ENCODE assay signal across 8 cellular contexts in genomic region chr6:42879372-42880239, GRCh38. TPM values are rescaled to one million over a fixed set of nuclear protein-coding genes. Genes with fewer than 3 reads are reported as not detected.
DNase-seq lines count a peak whose midpoint lies in the region; ATAC-seq, FAIRE-seq and TF ChIP-seq lines count a peak whose summit lies in the region.

Gene RPL7L1 (plus strand): TSS chr6:42879616. CDS start chr6:42879911, 295 bp downstream.

- H2AK5ac ChIP-seq in H1 (ENCODE audit: low read depth, low read length) (peak within 1 kb of the TSS; percentile 7; the same call in 1 of the 2 replicates), mesendoderm (ENCODE audit: low read length) (no peak within 1 kb of the TSS)

- no peak within 1 kb of the TSS for H3K23ac ChIP-seq in H1 (ENCODE audit: insufficient read length)
- no peak within 1 kb of the TSS for H3K23ac ChIP-seq in mesendoderm (ENCODE audit: low read length)

- peak within 1 kb of the TSS; percentile 91 for H2BK120ac ChIP-seq in H1 (replicated peaks; ENCODE audit: low read depth, low read length)
- no peak within 1 kb of the TSS for H2BK120ac ChIP-seq in mesendoderm (ENCODE audit: low read depth, low read length)

- peak; percentile 80 for DNase-seq in COR-L47 (lab: John Stamatoyannopoulos, UW)
- peak; percentile 91 for DNase-seq in HT-29 (ENCODE audit: low spot score)
- peak; percentile 92 for DNase-seq in NOMO-1 treated with DMSO at 0.1 percent for 48 hours (lab: John Stamatoyannopoulos, UW; ENCODE audit: unreplicated experiment)
- peak; percentile 63 to 77 for DNase-seq in activated CD8-positive, alpha-beta memory T cell treated with anti-CD3 and anti-CD28 coated beads for 4 hours (ENCODE audit: low read depth in 2 of 2)
- DNase-seq in H1 (ENCODE audit: low read depth in 1 of 2, low spot score in 2 of 2): peak in 1 of 2 experiments; percentile 85
- DNase-seq in mesendoderm: peak; percentile 94
- DNase-seq in stimulated activated CD8-positive, alpha-beta memory T cell treated with anti-CD3 and anti-CD28 coated beads, Interleukin-15, amount 100 ng/mL, for 1 hour (ENCODE audit: low read depth): peak; percentile 51

- peaks cover 15 to 30% (median 26%) of the 10 kb centered on the region in 4 experiments for H3K36me3 ChIP-seq in H1 (ENCODE audit: control insufficient read depth in 2 of 4, insufficient read depth in 4 of 4, low read length in 3 of 4)
- H3K36me3 ChIP-seq in mesendoderm (ENCODE audit: control insufficient read depth, insufficient read depth, low read length): peaks cover 11% of the 10 kb centered on the region

- peak; percentile 57 for FAIRE-seq in H1 (lab: Jason Lieb, UNC)

- H3K9me3 ChIP-seq in H1 (ENCODE audit: insufficient read depth in 2 of 2, low read depth in 1 of 2, low read length in 1 of 2): no peaks in the 10 kb centered on the region

- peaks cover 0 to 37% of the 10 kb centered on the region in 2 experiments; a peak in 3 of 4 replicates for H3K79me2 ChIP-seq in H1 (ENCODE audit: control insufficient read depth in 1 of 2, insufficient read depth in 2 of 2, low read length in 2 of 2)
- H3K79me2 ChIP-seq in mesendoderm (ENCODE audit: control insufficient read depth, insufficient read depth, low read length): peaks cover 20% of the 10 kb centered on the region

- peak within 1 kb of the TSS; percentile 93 to 98 (median 95) for H3K9ac ChIP-seq in H1 (replicated peaks in 1 of 4; ENCODE audit: extremely low read depth in 1 of 4, low read depth in 3 of 4, low read length in 3 of 4)
- H3K9ac ChIP-seq in mesendoderm (ENCODE audit: low read length): peak within 1 kb of the TSS; percentile 95

- peak within 1 kb of the TSS; percentile 80; the same call in 1 of the 2 replicates for H2BK12ac ChIP-seq in H1 (ENCODE audit: low read depth, low read length)

- H3K27me3 ChIP-seq in H1 (replicated peaks in 1 of 4; ENCODE audit: control insufficient read depth in 3 of 4, extremely low read depth in 1 of 4, insufficient read depth in 3 of 4, low read length in 3 of 4) (no peaks in the 10 kb centered on the region), mesendoderm (ENCODE audit: insufficient read depth, low read length, poor library complexity) (no peaks in the 10 kb centered on the region)

- POLR2A ChIA-PET in H1 (lab: Charles Lee; ENCODE audit: partially characterized antibody): interaction anchor here (0.7 to 7.2 kb wide), 44 partner anchors 10 to 332 kb away, joined by 3 to 130 read pairs (median 4); partner anchors contain the start of genes BICRAL, CNPY3, KLHDC3 and MEA1

- no peak within 1 kb of the TSS for H3K14ac ChIP-seq in H1 (ENCODE audit: insufficient read length)

- H3K79me1 ChIP-seq in H1 (ENCODE audit: low read depth, low read length) (peaks cover 5% of the 10 kb centered on the region), mesendoderm (ENCODE audit: low read length) (peaks cover 4% of the 10 kb centered on the region)

- H3K4me3 ChIP-seq in H1 (ENCODE audit: extremely low read depth in 1 of 4, insufficient read depth in 2 of 4, low read depth in 3 of 4, low read length in 4 of 4) (peak within 1 kb of the TSS; percentile 89 to 99 (median 97)), mesendoderm (ENCODE audit: low read length) (peak within 1 kb of the TSS; percentile 96)

- no peaks in the 10 kb centered on the region; the same call in 1 of the 2 replicates for H3K23me2 ChIP-seq in H1 (ENCODE audit: low read depth, low read length)

- H3K56ac ChIP-seq in H1 (replicated peaks; ENCODE audit: insufficient read length, low read depth, low read length) (peak within 1 kb of the TSS; percentile 43), mesendoderm (ENCODE audit: low read length) (peak within 1 kb of the TSS; percentile 96)

- H2AFZ ChIP-seq in H1 (ENCODE audit: low read length): peak within 1 kb of the TSS; percentile 97

- peak within 1 kb of the TSS; percentile 93 for H3K27ac ChIP-seq in H1 (ENCODE audit: low read depth, low read length)
- H3K27ac ChIP-seq in mesendoderm (ENCODE audit: low read depth, low read length): peak within 1 kb of the TSS; percentile 30

- CTCF ChIA-PET in H1 (lab: Charles Lee; ENCODE audit: partially characterized antibody): interaction anchor here (0.6 to 6.3 kb wide), 7 partner anchors 21 to 218 kb away, joined by 3 to 39 read pairs (median 3); no protein-coding TSS in a partner anchor

- no peak for TF ChIP-seq RAD21 in H1 (IDR thresholded peaks at IDR 0.05 in 1 of 2, conservative IDR thresholded peaks at IDR 0.05 in 1 of 2; ENCODE audit: low read depth in 2 of 2, low read length in 2 of 2)

- H2BK20ac ChIP-seq in H1 (ENCODE audit: low read length): no peak within 1 kb of the TSS

- peak; percentile 90 for ATAC-seq in GM21360 (IDR thresholded peaks at IDR 0.05; ENCODE audit: unreplicated experiment)

- WGBS in H1 (ENCODE audit: extremely low coverage in 1 of 2, insufficient coverage in 1 of 2, insufficient read length in 1 of 2, insufficient replicate concordance in 2 of 2, low coverage in 1 of 2, low lambda C conversion rate in 2 of 2, missing lambda C conversion rate in 1 of 2), 2 experiments: 3% methylated on average over 41 of the region's 41 CpGs; no CpG with 5 or more reads in 1 of the 2 experiments
- no CpG with 5 or more reads among the region's 41 CpGs for WGBS in mesendoderm (ENCODE audit: extremely low coverage, insufficient coverage, low lambda C conversion rate)

- peaks cover 3 to 10% of the 10 kb centered on the region in 2 experiments for H4K20me1 ChIP-seq in H1 (replicated peaks in 1 of 2; ENCODE audit: control insufficient read depth in 1 of 2, insufficient read depth in 2 of 2, low read length in 2 of 2)

- H4K5ac ChIP-seq in H1 (ENCODE audit: insufficient read length, low read depth, low read length): peak within 1 kb of the TSS; percentile 95
- peak within 1 kb of the TSS; percentile 84 for H4K5ac ChIP-seq in mesendoderm (ENCODE audit: low read length)

- H3K4me2 ChIP-seq in H1 (ENCODE audit: insufficient read depth in 1 of 2, low read depth in 2 of 2, low read length in 2 of 2): peak within 1 kb of the TSS; percentile 71 to 95
- peak within 1 kb of the TSS; percentile 64 for H3K4me2 ChIP-seq in mesendoderm (ENCODE audit: low read length)

- H2BK5ac ChIP-seq in H1 (ENCODE audit: low read depth, low read length): peak within 1 kb of the TSS; percentile 72
- peak within 1 kb of the TSS; percentile 74 for H2BK5ac ChIP-seq in mesendoderm (ENCODE audit: low read length)

- peak within 1 kb of the TSS; percentile 19 for H3K4ac ChIP-seq in H1 (replicated peaks; ENCODE audit: insufficient read length, low read depth, low read length)
- H3K4ac ChIP-seq in mesendoderm (ENCODE audit: low read depth, low read length): peak within 1 kb of the TSS; percentile 74

- peak within 1 kb of the TSS; percentile 96 for H3K18ac ChIP-seq in H1 (ENCODE audit: extremely low read depth, low read length)
- peak within 1 kb of the TSS; percentile 88 for H3K18ac ChIP-seq in mesendoderm (ENCODE audit: low read length)

- peak; percentile 92 to 97 for TF ChIP-seq POLR2A in H1 (IDR thresholded peaks at IDR 0.05; ENCODE audit: control extremely low read depth in 1 of 2, low read depth in 2 of 2, low read length in 2 of 2)

- no peak for TF ChIP-seq CTCF in H1 (IDR thresholded peaks at IDR 0.05; ENCODE audit: control extremely low read depth in 1 of 3, insufficient read depth in 1 of 3, low read depth in 1 of 3, low read length in 3 of 3)

- H3K4me1 ChIP-seq in H1 (replicated peaks in 1 of 4; ENCODE audit: control insufficient read depth in 3 of 4, insufficient read depth in 4 of 4, low read length in 3 of 4) (no peaks in the 10 kb centered on the region), mesendoderm (ENCODE audit: control insufficient read depth, low read depth, low read length) (no peaks in the 10 kb centered on the region)

- peak within 1 kb of the TSS; percentile 75 for H4K91ac ChIP-seq in H1 (replicated peaks; ENCODE audit: insufficient read length, low read length)

- TF ChIP-seq EP300 in H1 (IDR thresholded peaks at IDR 0.05; ENCODE audit: borderline replicate concordance in 1 of 2, low read depth in 2 of 2, low read length in 2 of 2): no peak

- peak within 1 kb of the TSS; percentile 99; the same call in 1 of the 2 replicates for H4K8ac ChIP-seq in H1 (ENCODE audit: extremely low read depth, insufficient read depth, low read length)
- H4K8ac ChIP-seq in mesendoderm (ENCODE audit: low read depth, low read length): peak within 1 kb of the TSS; percentile 98

- H2BK15ac ChIP-seq in H1 (ENCODE audit: low read length): no peak within 1 kb of the TSS
- no peak within 1 kb of the TSS for H2BK15ac ChIP-seq in mesendoderm (replicated peaks; ENCODE audit: low read depth)

TF ChIP-seq in H1, 55 proteins besides CTCF, POLR2A, EP300 and RAD21 (continues in another document):
- TF ChIP-seq KDM1A (IDR thresholded peaks at IDR 0.05; ENCODE audit: borderline replicate concordance, low read length) (no peak), PHF8 (conservative IDR thresholded peaks at IDR 0.05; ENCODE audit: low read depth, low read length) (peak; percentile 77), POU5F1 (IDR thresholded peaks at IDR 0.05; ENCODE audit: low read depth, low read length) (no peak), BRCA1 (IDR thresholded peaks at IDR 0.05; ENCODE audit: low read depth, low read length) (no peak), CREB1 (IDR thresholded peaks at IDR 0.05) (peak; percentile 94), GABPA (IDR thresholded peaks at IDR 0.05; ENCODE audit: borderline replicate concordance, insufficient read depth, low read length) (peak; percentile 62; the same call in 1 of the 2 replicates), NRF1 (IDR thresholded peaks at IDR 0.05; ENCODE audit: low read depth, low read length) (peak; percentile 67), JUND (IDR thresholded peaks at IDR 0.05; ENCODE audit: low read length) (peak; percentile 67), RFX5 (IDR thresholded peaks at IDR 0.05; ENCODE audit: borderline replicate concordance, low read depth, low read length) (no peak), HDAC2 (IDR thresholded peaks at IDR 0.05; ENCODE audit: borderline replicate concordance in 1 of 2, low read depth in 2 of 2, low read length in 2 of 2) (no peak), RNF2 (IDR thresholded peaks at IDR 0.05; ENCODE audit: borderline replicate concordance, low read depth, low read length, missing control alignments, poor library complexity, severe bottlenecking) (no peak), JUN (IDR thresholded peaks at IDR 0.05; ENCODE audit: low read depth, low read length) (no peak)

RNA-seq across cellular contexts. Expression of gene RPL7L1, which starts in this region (rescaled TPM):
- total RNA-seq in HT-29 (2014; rRNA removed; shearing (Covaris generic)): 63.6 and 67.1 TPM in 2 replicates
- total RNA-seq in H1 (2021; fragmentation: NEBNext Ultra II Directional; extraction: Animal tissue kit (Norgen Biotek cat#: 25700)): 112 and 117 TPM in 2 replicates
- polyA plus RNA-seq in H1 (2011; rRNA removed): 29.3 and 31.0 TPM in 2 replicates
- polyA plus RNA-seq in H1 (2011; cell fraction: cytosol; rRNA removed): 37.7 TPM
- 25.4 TPM for polyA plus RNA-seq in H1 (2011; cell fraction: nucleus; rRNA removed)
- polyA plus RNA-seq in H1 (2012, experiment 1 of 2): 71.5 to 104 TPM (median 83.2 TPM) in 4 replicates
- 23.5 TPM for polyA plus RNA-seq in H1 (2012, experiment 2 of 2)
- polyA plus RNA-seq in H1 (2013, experiment 1 of 2): 74.0 TPM
- 70.7 TPM for polyA plus RNA-seq in H1 (2013, experiment 2 of 2)
- 51.0 and 54.5 TPM in 2 replicates for polyA minus RNA-seq in H1 (2011; rRNA and poly(A)+ RNA removed)
- 33.8 TPM for polyA minus RNA-seq in H1 (2011; cell fraction: cytosol; rRNA and poly(A)+ RNA removed)
- polyA minus RNA-seq in H1 (2011; cell fraction: nucleus; rRNA and poly(A)+ RNA removed): 60.4 TPM
- polyA plus RNA-seq in mesendoderm (2013, experiment 1 of 2): 117 TPM
- 115 TPM for polyA plus RNA-seq in mesendoderm (2013, experiment 2 of 2)
